18 cellular contexts compared by ENCODE assay signal in the genomic region with DNA sequence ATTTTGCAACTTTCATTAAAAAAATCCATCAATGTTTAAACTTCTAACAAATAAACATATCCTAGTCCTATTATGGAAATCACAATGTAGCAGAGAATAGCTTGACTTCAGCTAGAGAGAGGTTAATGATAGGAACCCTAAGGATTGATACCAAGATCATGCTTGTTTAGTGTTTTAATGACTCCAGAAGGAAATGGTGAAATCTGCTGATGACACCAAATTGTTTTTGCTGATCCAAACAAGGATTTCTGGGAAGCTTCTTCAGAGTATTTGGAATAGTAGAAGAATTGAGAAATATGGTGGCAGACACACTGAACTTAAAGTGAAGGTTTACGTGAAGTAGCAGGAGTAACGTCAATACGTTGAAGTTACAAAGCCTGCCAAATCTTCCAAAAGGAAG.
DNase-seq lines count a peak whose midpoint lies in the region; TF ChIP-seq lines count a peak whose summit lies in the region.
"Had no signal": no experiment of that assay in that cellular context is flagged by ENCODE, and none has a peak within 500 bp of the region (broad histone marks: within the 10 kb centered on the region; RNA-seq: fewer than 3 reads in every experiment).

No MANE protein-coding gene starts in this region.

- H2AFZ ChIP-seq in mammary epithelial cell (ENCODE audit: low read depth, low read length), result no peak overlapping the region

- in situ Hi-C loops in mammary epithelial cell (cut with MboI; ENCODE audit: low sequenced_read_pairs in 2 of 2), result loop anchor here in 1 of 2 donors (5.0 to 25.0 kb wide), 3 partner anchors 305 to 595 kb away; no protein-coding TSS in a partner anchor

- H3K27ac ChIP-seq in mammary epithelial cell (ENCODE audit: insufficient read depth, low read depth, low read length), result no peak overlapping the region
- H3K27ac ChIP-seq in urinary bladder (ENCODE audit: low read depth), result peak overlapping the region; percentile 23
- H3K27ac ChIP-seq in effector memory CD4-positive, alpha-beta T cell (ENCODE audit: insufficient read depth, low read length, poor library complexity, severe bottlenecking), result no peak overlapping the region
- H3K27ac ChIP-seq: HL-60 had no signal

- dilution Hi-C loops in mammary epithelial cell (cut with HindIII; ENCODE audit: low sequenced_read_pairs), result loop anchor here (25.0 kb wide), 2 partner anchors 295 to 870 kb away; no protein-coding TSS in a partner anchor

- H3K36me3 Mint-ChIP-seq in MCF 10A (ENCODE audit: insufficient read depth, unreplicated experiment), result no peaks in the 10 kb centered on the region
- no peaks in the 10 kb centered on the region for H3K36me3 Mint-ChIP-seq in osteocyte (ENCODE audit: unreplicated experiment)
- H3K36me3 Mint-ChIP-seq: memory B cell had no signal

- 93% methylated on average over 3 of the region's 3 CpGs for WGBS in mammary epithelial cell (ENCODE audit: low coverage, missing lambda C conversion rate)
- WGBS in urinary bladder, result 57% methylated on average over 3 of the region's 3 CpGs

- H3K9me3 Mint-ChIP-seq in MCF 10A (ENCODE audit: unreplicated experiment) (no peaks in the 10 kb centered on the region), osteocyte (ENCODE audit: unreplicated experiment) (no peaks in the 10 kb centered on the region)
- H3K9me3 Mint-ChIP-seq: activated naive CD8-positive, alpha-beta T cell treated with anti-CD3 and anti-CD28 coated beads, Interleukin-2, amount 50 U/mL, for 24 hours; memory B cell; stimulated activated naive CD8-positive, alpha-beta T cell treated with anti-CD3 and anti-CD28 coated beads, Interleukin-15, Interleukin-2, amounts not matched to agents 100 ng/mL and 50 ng/mL, for 24 hours; T-helper 2 cell treated with Interferon-gamma antibody and Interleukin-4, amounts not matched to agents 5 μg/mL and 100 μg/mL, for 36 hours had no signal

- intact Hi-C loops in MCF 10A (cut with micrococcal nuclease), result loop anchor here (5.0 to 10.0 kb wide), 5 partner anchors 142 to 755 kb away; no protein-coding TSS in a partner anchor
- intact Hi-C loops in mammary epithelial cell (cut with micrococcal nuclease), result loop anchor here (5.0 to 10.0 kb wide), 2 partner anchors 105 to 742 kb away; no protein-coding TSS in a partner anchor

- POLR2A ChIA-PET in MCF 10A (lab: Yijun Ruan, JAX), result interaction anchor here (0.6 to 3.9 kb wide), 16 partner anchors 135 to 874 kb away, joined by 3 to 24 read pairs (median 6); a partner anchor contains a TSS

- no TSS peak for BruUV-seq in MCF 10A (replicated peaks; lab: Mats Ljungman, UMichigan)
- no TSS peak for BruUV-seq in mammary epithelial cell (replicated peaks; lab: Mats Ljungman, UMichigan)

- H3K79me2 ChIP-seq in mammary epithelial cell (ENCODE audit: insufficient read depth, low read length), result no peaks in the 10 kb centered on the region

- no peaks in the 10 kb centered on the region for H3K9me3 ChIP-seq in mammary epithelial cell (replicated peaks; ENCODE audit: insufficient read depth, low read length)
- H3K9me3 ChIP-seq in effector memory CD4-positive, alpha-beta T cell (ENCODE audit: control insufficient read depth, low read length), result no peaks in the 10 kb centered on the region

- no peak overlapping the region for H3K4me3 ChIP-seq in mammary epithelial cell (replicated peaks in 1 of 3; ENCODE audit: insufficient read depth in 1 of 3, low read depth in 2 of 3, low read length in 3 of 3)
- H3K4me3 ChIP-seq in fibroblast of pulmonary artery (replicated peaks; ENCODE audit: low read depth, low read length), result no peak overlapping the region
- H3K4me3 ChIP-seq in urinary bladder (ENCODE audit: low read depth, low read length), result no peak overlapping the region
- H3K4me3 ChIP-seq in effector memory CD4-positive, alpha-beta T cell (ENCODE audit: insufficient read depth, low read depth, low read length, poor library complexity, severe bottlenecking), result no peak overlapping the region
- H3K4me3 ChIP-seq: GM12878 had no signal

- H3K27ac Mint-ChIP-seq in MCF 10A (ENCODE audit: low read depth, unreplicated experiment) (peak overlapping the region; percentile 87), osteocyte (ENCODE audit: unreplicated experiment) (peak overlapping the region; percentile 76)
- H3K27ac Mint-ChIP-seq: activated naive CD8-positive, alpha-beta T cell treated with anti-CD3 and anti-CD28 coated beads, Interleukin-2, amount 50 U/mL, for 24 hours; memory B cell; stimulated activated naive CD8-positive, alpha-beta T cell treated with anti-CD3 and anti-CD28 coated beads, Interleukin-15, Interleukin-2, amounts not matched to agents 100 ng/mL and 50 ng/mL, for 24 hours; T-helper 2 cell treated with Interferon-gamma antibody and Interleukin-4, amounts not matched to agents 5 μg/mL and 100 μg/mL, for 36 hours had no signal

- DNase-seq in MCF 10A (ENCODE audit: unreplicated experiment), result no peak
- DNase-seq in mammary epithelial cell, result no peak
- DNase-seq in fibroblast of pulmonary artery (ENCODE audit: low read depth), result peak; percentile 76
- no peak for DNase-seq in osteocyte (ENCODE audit: extremely low spot score, unreplicated experiment)
- no peak for DNase-seq in Kasumi-1 (lab: John Stamatoyannopoulos, UW)
- DNase-seq in DMS 273 treated with DMSO at 0.1 percent for 48 hours (lab: John Stamatoyannopoulos, UW), result no peak
- DNase-seq in effector memory CD4-positive, alpha-beta T cell, result no peak
- DNase-seq: activated CD8-positive, alpha-beta memory T cell treated with anti-CD3 and anti-CD28 coated beads for 24 hours; activated naive CD8-positive, alpha-beta T cell treated with anti-CD3 and anti-CD28 coated beads, Interleukin-2, amount 50 U/mL, for 24 hours; erythroblast; NCI-H1694; NK-92 treated with Interleukin-12 subunit alpha and Interleukin-12 subunit beta, amount 100 ng/mL, for 24 hours had no signal

- no peaks in the 10 kb centered on the region for H4K20me1 ChIP-seq in mammary epithelial cell (ENCODE audit: insufficient read depth, low read length)

- H3K4me1 ChIP-seq in mammary epithelial cell (ENCODE audit: insufficient read depth, low read length) (peaks cover 17% of the 10 kb centered on the region), urinary bladder (ENCODE audit: insufficient read depth) (peaks cover 3% of the 10 kb centered on the region)
- no peaks in the 10 kb centered on the region for H3K4me1 ChIP-seq in effector memory CD4-positive, alpha-beta T cell (ENCODE audit: control insufficient read depth, insufficient read depth, low read length, poor library complexity, severe bottlenecking)

- no peaks in the 10 kb centered on the region for H3K27me3 Mint-ChIP-seq in MCF 10A (ENCODE audit: insufficient read depth, unreplicated experiment)
- no peaks in the 10 kb centered on the region for H3K27me3 Mint-ChIP-seq in osteocyte (ENCODE audit: unreplicated experiment)
- H3K27me3 Mint-ChIP-seq: activated naive CD8-positive, alpha-beta T cell treated with anti-CD3 and anti-CD28 coated beads, Interleukin-2, amount 50 U/mL, for 24 hours; memory B cell; stimulated activated naive CD8-positive, alpha-beta T cell treated with anti-CD3 and anti-CD28 coated beads, Interleukin-15, Interleukin-2, amounts not matched to agents 100 ng/mL and 50 ng/mL, for 24 hours had no signal

- no peak overlapping the region for H3K4me2 ChIP-seq in mammary epithelial cell (ENCODE audit: insufficient read depth, low read depth, low read length)

- CTCF ChIA-PET in MCF 10A (lab: Yijun Ruan, JAX) (interaction anchor here (0.7 to 3.0 kb wide), 9 partner anchors 9 to 902 kb away, joined by 3 to 14 read pairs (median 4); no protein-coding TSS in a partner anchor), mammary epithelial cell (lab: Charles Lee; ENCODE audit: low non-redundant PET) (no interaction called here)

- H3K4me1 Mint-ChIP-seq in MCF 10A (ENCODE audit: insufficient read depth, unreplicated experiment) (peaks cover 47% of the 10 kb centered on the region), osteocyte (ENCODE audit: unreplicated experiment) (peaks cover 69% of the 10 kb centered on the region)

- H3K27me3 ChIP-seq in mammary epithelial cell (ENCODE audit: insufficient read depth, low read length), result no peaks in the 10 kb centered on the region
- H3K27me3 ChIP-seq in effector memory CD4-positive, alpha-beta T cell (replicated peaks; ENCODE audit: control insufficient read depth, insufficient read depth, low read length, poor library complexity, severe bottlenecking), result no peaks in the 10 kb centered on the region

- H3K4me3 Mint-ChIP-seq in MCF 10A (ENCODE audit: unreplicated experiment), result no peak overlapping the region
- H3K4me3 Mint-ChIP-seq in osteocyte (ENCODE audit: unreplicated experiment), result no peak overlapping the region
- H3K4me3 Mint-ChIP-seq: activated naive CD8-positive, alpha-beta T cell treated with anti-CD3 and anti-CD28 coated beads, Interleukin-2, amount 50 U/mL, for 24 hours; memory B cell; stimulated activated naive CD8-positive, alpha-beta T cell treated with anti-CD3 and anti-CD28 coated beads, Interleukin-15, Interleukin-2, amounts not matched to agents 100 ng/mL and 50 ng/mL, for 24 hours; T-helper 2 cell treated with Interferon-gamma antibody and Interleukin-4, amounts not matched to agents 5 μg/mL and 100 μg/mL, for 36 hours had no signal

- H3K36me3 ChIP-seq in mammary epithelial cell (ENCODE audit: insufficient read depth, low read length) (no peaks in the 10 kb centered on the region), urinary bladder (ENCODE audit: insufficient read depth) (no peaks in the 10 kb centered on the region)
- H3K36me3 ChIP-seq in effector memory CD4-positive, alpha-beta T cell (ENCODE audit: control insufficient read depth, insufficient read depth, low read length), result no peaks in the 10 kb centered on the region

- H3K9ac ChIP-seq in mammary epithelial cell (ENCODE audit: insufficient read depth, low read length), result no peak overlapping the region

- TF ChIP-seq CTCF in MCF 10A (IDR thresholded peaks at IDR 0.05; ENCODE audit: unreplicated experiment), result no peak
- no peak for TF ChIP-seq CTCF in mammary epithelial cell (conservative IDR thresholded peaks at IDR 0.05 in 1 of 2, IDR thresholded peaks at IDR 0.05 in 1 of 2; ENCODE audit: extremely low read depth in 1 of 2, insufficient read depth in 1 of 2, low read depth in 1 of 2, low read length in 2 of 2)
- no peak for TF ChIP-seq CTCF in fibroblast of pulmonary artery (IDR thresholded peaks at IDR 0.05; ENCODE audit: low read length, missing control alignments)
- TF ChIP-seq CTCF in osteocyte (IDR thresholded peaks at IDR 0.05), result no peak
